9 cellular contexts compared by ENCODE assay signal in the genomic region with DNA sequence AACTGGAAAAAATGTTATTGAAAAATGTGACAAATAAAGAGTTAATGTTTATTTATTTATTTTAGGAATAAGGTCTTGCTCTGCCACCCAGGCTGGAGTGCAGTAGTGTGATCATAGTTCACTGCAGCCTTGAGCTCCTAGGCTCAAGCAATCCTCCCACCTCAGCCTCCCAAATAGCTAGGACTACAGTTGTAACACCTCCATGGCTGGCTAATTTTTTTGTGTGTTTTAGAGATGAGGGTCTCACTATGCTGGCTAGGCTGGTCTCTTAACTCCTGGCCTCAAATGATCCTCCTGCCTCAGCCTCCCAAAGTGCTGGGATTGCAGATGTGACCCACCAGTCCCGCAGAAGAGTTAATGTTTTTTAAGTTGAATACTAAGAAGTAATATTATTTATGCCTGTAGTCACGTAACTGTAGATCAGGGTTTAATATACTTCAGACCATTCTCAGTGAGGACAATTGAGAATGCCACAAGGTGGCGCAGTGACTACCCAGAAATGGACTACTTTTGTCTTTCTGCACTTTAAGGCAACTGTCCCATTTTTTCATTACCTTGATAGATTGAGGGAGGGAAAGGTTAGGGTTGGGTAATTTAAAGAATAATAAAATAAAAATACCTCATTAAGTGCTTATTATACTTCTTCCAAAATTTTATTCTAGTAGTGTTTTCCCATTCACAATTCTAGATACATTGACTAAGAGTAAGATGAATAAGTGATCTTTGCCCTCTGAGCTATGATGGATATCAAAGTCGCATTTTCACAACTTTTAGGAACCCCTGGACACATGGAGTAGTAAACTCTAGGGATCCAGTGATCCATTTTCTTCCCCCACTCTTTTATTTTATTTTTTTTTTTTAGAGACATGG. TPM values are rescaled to one million over a fixed set of nuclear protein-coding genes. Genes with fewer than 3 reads are reported as not detected.
DNase-seq lines count a peak whose midpoint lies in the region; ATAC-seq, FAIRE-seq and TF ChIP-seq lines count a peak whose summit lies in the region.
"Had no signal": no experiment of that assay in that cellular context is flagged by ENCODE, and none has a peak within 500 bp of the region (broad histone marks: within the 10 kb centered on the region; RNA-seq: fewer than 3 reads in every experiment).

No MANE protein-coding gene starts in this region.

- H3K4me3 Mint-ChIP-seq in astrocyte (ENCODE audit: unreplicated experiment), result no peak overlapping the region

- TF ChIP-seq CTCF in astrocyte (IDR thresholded peaks at IDR 0.05; ENCODE audit: insufficient read depth, low read depth, low read length), result peak; percentile 79

- H3K9me3 ChIP-seq in astrocyte (ENCODE audit: insufficient read depth, low read depth, low read length) (no peaks in the 10 kb centered on the region), iPS DF 6.9 (ENCODE audit: control insufficient read depth, insufficient read depth, low read length) (no peaks in the 10 kb centered on the region)

- H3K27me3 ChIP-seq in astrocyte (ENCODE audit: insufficient read depth, low read length) (peaks cover 4% of the 10 kb centered on the region), iPS DF 6.9 (ENCODE audit: control insufficient read depth, insufficient read depth, low read length) (no peaks in the 10 kb centered on the region)

- H3K36me3 Mint-ChIP-seq in astrocyte (ENCODE audit: low read depth, unreplicated experiment), result peaks cover 1% of the 10 kb centered on the region

- no peak overlapping the region for H3K9ac ChIP-seq in astrocyte (ENCODE audit: low read length)

- H3K4me1 ChIP-seq in astrocyte (ENCODE audit: insufficient read depth, low read length) (no peaks in the 10 kb centered on the region), iPS DF 6.9 (ENCODE audit: control insufficient read depth, insufficient read depth, low read length) (no peaks in the 10 kb centered on the region)

- WGBS in iPS DF 6.9 (ENCODE audit: insufficient coverage, insufficient read length), result no CpG with 5 or more reads among the region's 4 CpGs

- H3K27ac ChIP-seq in astrocyte (ENCODE audit: low read depth, low read length), result no peak overlapping the region
- no peak overlapping the region for H3K27ac ChIP-seq in iPS DF 6.9 (ENCODE audit: low read length)
- H3K27ac ChIP-seq: epithelial cell of prostate had no signal

- H3K79me2 ChIP-seq in astrocyte (ENCODE audit: insufficient read depth, low read length), result no peaks in the 10 kb centered on the region

- DNase-seq in GM03348 (ENCODE audit: low spot score) (peak; percentile 72), NCI-H1092 (lab: John Stamatoyannopoulos, UW) (peak; percentile 30), T-helper 1 cell (peak; percentile 9 to 53 (median 38)), astrocyte (ENCODE audit: low read depth) (peak; percentile 44), iPS DF 6.9 (ENCODE audit: low read depth, low spot score) (peak; percentile 37)
- peak; percentile 70 for DNase-seq in stimulated activated CD4-positive, alpha-beta T cell treated with anti-CD3 and anti-CD28 coated beads, Interleukin-15, amount 100 ng/mL, for 24 hours

- H3K4me1 Mint-ChIP-seq in astrocyte (ENCODE audit: low read depth, unreplicated experiment), result no peaks in the 10 kb centered on the region

- ATAC-seq in HG03565 (IDR thresholded peaks at IDR 0.05; ENCODE audit: unreplicated experiment), result no peak
- ATAC-seq in HG02623 (IDR thresholded peaks at IDR 0.05; ENCODE audit: unreplicated experiment), result no peak

- no peaks in the 10 kb centered on the region for H3K36me3 ChIP-seq in astrocyte (ENCODE audit: insufficient read depth, low read length)
- no peaks in the 10 kb centered on the region for H3K36me3 ChIP-seq in iPS DF 6.9 (ENCODE audit: control insufficient read depth, insufficient read depth, low read length)

- peaks cover 26% of the 10 kb centered on the region for H3K27me3 Mint-ChIP-seq in astrocyte (ENCODE audit: low read depth, unreplicated experiment)

- no peak overlapping the region for H3K4me2 ChIP-seq in astrocyte (ENCODE audit: low read length)

- H3K4me3 ChIP-seq in astrocyte (ENCODE audit: insufficient read depth, low read depth, low read length) (no peak overlapping the region), iPS DF 6.9 (ENCODE audit: low read length) (no peak overlapping the region)

- H2AFZ ChIP-seq in astrocyte (ENCODE audit: low read depth, low read length), result no peak overlapping the region

- H4K20me1 ChIP-seq in astrocyte (ENCODE audit: insufficient read depth, low read length), result no peaks in the 10 kb centered on the region

- no peaks in the 10 kb centered on the region for H3K9me3 Mint-ChIP-seq in astrocyte (ENCODE audit: unreplicated experiment)

- no peak overlapping the region for H3K27ac Mint-ChIP-seq in astrocyte (ENCODE audit: unreplicated experiment)

- no peak for FAIRE-seq in astrocyte (lab: Jason Lieb, UNC)

RNA-seq across cellular contexts. Expression of gene MUC13, which starts 6.0 kb away (rescaled TPM):
- total RNA-seq in astrocyte, result not detected in 2 replicates

RNA-seq across cellular contexts. Expression of gene ITGB5, which starts 41.4 kb away (rescaled TPM):
- total RNA-seq in astrocyte, result 139 and 201 TPM in 2 replicates
